ENCODE assay signal across 8 cellular contexts in genomic region chr10:52256832-52257691, GRCh38. TPM values are rescaled to one million over a fixed set of nuclear protein-coding genes. Genes with fewer than 3 reads are reported as not detected.
DNase-seq lines count a peak whose midpoint lies in the region; ATAC-seq lines count a peak whose summit lies in the region.

No MANE protein-coding gene starts in this region.

- no peak overlapping the region for H3K4me3 ChIP-seq in skeletal muscle cell (ENCODE audit: low read depth, low read length)

- ATAC-seq in HG02870 (IDR thresholded peaks at IDR 0.05; ENCODE audit: unreplicated experiment), result peak; percentile 99

- DNase-seq in GM19240 (ENCODE audit: insufficient read length, low spot score) (peak; percentile 8), NCI-H460 (ENCODE audit: extremely low read depth, low read depth) (peak; percentile 13), skeletal muscle cell (ENCODE audit: low read depth) (peak; percentile 12), cortex of kidney (lab: John Stamatoyannopoulos, UW) (no peak), HuH-7.5 (ENCODE audit: low spot score) (no peak), NCI-H69 (lab: John Stamatoyannopoulos, UW) (no peak), putamen (ENCODE audit: low spot score) (no peak)

RNA-seq across cellular contexts. Expression of gene DKK1, which starts 57.0 kb away (rescaled TPM):
- total RNA-seq in NCI-H460 (2014; rRNA removed; shearing (Covaris generic)), result 2.4 and 2.7 TPM in 2 replicates
- polyA plus RNA-seq in NCI-H460 (2014; cell fraction: nucleus; rRNA removed), result 3.3 and 7.0 TPM in 2 replicates

Comparison
In these comparisons a context has a peak if more than half of its experiments do, and no peak if none do; other contexts are left out.
1. DNase-seq: peak in GM19240 (single experiment), NCI-H460 (single experiment) and skeletal muscle cell (single experiment); none in cortex of kidney (single experiment), HuH-7.5 (single experiment), NCI-H69 (single experiment) and putamen (single experiment).